ENCODE assay signal across 18 cellular contexts in the genomic region with DNA sequence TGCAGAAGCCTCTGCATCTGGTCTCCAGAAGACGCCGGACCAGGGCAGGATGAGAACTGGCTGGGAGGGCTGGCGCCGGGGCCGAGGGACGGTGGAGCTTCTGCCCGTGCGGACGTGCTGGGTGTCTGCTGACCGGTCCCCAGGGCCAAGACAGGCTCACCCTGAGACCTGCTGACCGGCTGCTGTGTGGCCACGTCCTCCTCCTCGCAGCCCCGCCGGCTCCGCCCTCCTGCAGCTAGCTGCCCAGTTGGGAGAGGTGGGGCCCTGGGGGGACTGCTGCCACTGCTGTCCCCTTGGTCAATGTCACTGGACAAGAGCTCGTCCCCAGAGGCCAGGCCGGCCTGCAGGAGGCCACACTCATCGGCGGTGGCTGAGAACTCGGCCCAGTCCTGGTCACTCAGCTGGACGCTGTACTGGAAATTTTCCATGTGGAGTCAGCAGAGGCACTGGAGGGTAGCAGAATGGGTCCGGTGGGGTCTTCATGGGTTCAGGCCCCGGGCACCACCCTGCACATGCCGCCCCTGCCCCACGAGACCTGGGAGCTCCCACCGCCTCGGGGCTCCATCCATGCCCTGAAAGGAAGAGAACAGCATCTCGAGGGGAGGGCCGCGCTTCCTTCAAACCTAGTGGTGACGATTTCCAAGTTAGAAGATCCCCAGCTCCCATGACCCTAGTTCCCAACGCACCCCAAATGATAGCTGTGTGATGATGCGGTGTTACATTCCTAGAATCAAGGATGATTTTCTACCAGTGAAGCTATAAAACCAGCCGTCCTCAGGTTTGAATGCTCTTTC. TPM values are rescaled to one million over a fixed set of nuclear protein-coding genes. Genes with fewer than 3 reads are reported as not detected.
A peak's percentile ranks its signal among the peaks of the same experiment; 100 is the strongest.
DNase-seq lines count a peak whose midpoint lies in the region; ATAC-seq, FAIRE-seq and TF ChIP-seq lines count a peak whose summit lies in the region.
"Had no signal": no experiment of that assay in that cellular context is flagged by ENCODE, and none has a peak within 500 bp of the region (broad histone marks: within the 10 kb centered on the region; RNA-seq: fewer than 3 reads in every experiment).

No MANE protein-coding gene starts in this region.

- H3K4me1 Mint-ChIP-seq in progenitor cell of endocrine pancreas (ENCODE audit: low read depth): peaks cover under 1% of the 10 kb centered on the region

- H3K36me3 ChIP-seq in GM06990 (ENCODE audit: control insufficient read depth, insufficient read depth, low read length) (no peaks in the 10 kb centered on the region), kidney (ENCODE audit: control insufficient read depth in 1 of 2, insufficient read depth in 2 of 2, low read length in 2 of 2) (no peaks in the 10 kb centered on the region)

- H3K27me3 Mint-ChIP-seq in progenitor cell of endocrine pancreas: peaks cover 31% of the 10 kb centered on the region

- no peak overlapping the region for H3K4me3 Mint-ChIP-seq in progenitor cell of endocrine pancreas (ENCODE audit: low read depth)

- DNase-seq in GM06990 (ENCODE audit: extremely low read depth, insufficient read length) (peak; percentile 6), cardiac septum (ENCODE audit: low spot score) (peak; percentile 92), kidney (peak; percentile 87), sciatic nerve (ENCODE audit: low spot score) (no peak), DMS153 treated with DMSO at 0.1 percent for 48 hours (lab: John Stamatoyannopoulos, UW; ENCODE audit: unreplicated experiment) (no peak), progenitor cell of endocrine pancreas (ENCODE audit: low spot score, unreplicated experiment) (no peak)
- DNase-seq in activated CD4-positive, CD25-positive, alpha-beta regulatory T cell treated with anti-CD3 and anti-CD28 coated beads, Interleukin-2, amount 50 U/mL, for 72 hours: no peak
- DNase-seq: ACHN, AML-193, COR-L47, GF-D8, NCI-H1105 treated with DMSO at 0.1 percent for 48 hours, NCI-H1694, NCI-H2081 treated with DMSO at 0.1 percent for 48 hours, SHP77 had no signal

- no peaks in the 10 kb centered on the region for H3K9me3 ChIP-seq in kidney (ENCODE audit: control insufficient read depth in 1 of 2, low read length in 2 of 2)

- intact Hi-C loops in cardiac septum (cut with DNase I): no loop called here
- intact Hi-C loops in kidney (cut with DNase I): no loop called here
- intact Hi-C loops in sciatic nerve (cut with DNase I): loop anchor here (5.0 kb wide), 1 partner anchor 82 kb away; no protein-coding TSS in a partner anchor

- peak overlapping the region in 1 of 2 donors; percentile 57 for H3K27ac ChIP-seq in kidney (ENCODE audit: low read depth in 2 of 2, low read length in 2 of 2)

- H3K27ac Mint-ChIP-seq in progenitor cell of endocrine pancreas: no peak overlapping the region

- H3K9ac ChIP-seq in kidney (ENCODE audit: low read length in 2 of 2): no peak overlapping the region

- no peak overlapping the region for H3K4me3 ChIP-seq in GM06990 (replicated peaks; ENCODE audit: low read depth, low read length)
- no peak overlapping the region for H3K4me3 ChIP-seq in kidney (ENCODE audit: low read length in 2 of 2)

- H3K4me1 ChIP-seq in kidney (ENCODE audit: control insufficient read depth in 1 of 2, insufficient read depth in 1 of 2, low read depth in 1 of 2, low read length in 2 of 2): peaks cover 0 to 4% of the 10 kb centered on the region in 2 donors

- ATAC-seq in sciatic nerve: peak; percentile 12

- H3K9me3 Mint-ChIP-seq in progenitor cell of endocrine pancreas (ENCODE audit: low read depth): peaks cover 3% of the 10 kb centered on the region

- FAIRE-seq in kidney (lab: Jason Lieb, UNC): no peak
- FAIRE-seq: GM12891, RCC 7860 had no signal

- H3K27me3 ChIP-seq in GM06990 (replicated peaks; ENCODE audit: control insufficient read depth, insufficient read depth, low read length): no peaks in the 10 kb centered on the region; the same call in 1 of the 2 replicates

- TF ChIP-seq CTCF in GM06990 (IDR thresholded peaks at IDR 0.05; ENCODE audit: insufficient read depth, low read length, poor library complexity, severe bottlenecking) (no peak), kidney (IDR thresholded peaks at IDR 0.05; ENCODE audit: borderline replicate concordance, extremely low read depth, insufficient read depth) (no peak), progenitor cell of endocrine pancreas (IDR thresholded peaks at IDR 0.05; ENCODE audit: unreplicated experiment) (no peak)

- peaks cover 2% of the 10 kb centered on the region for H3K36me3 Mint-ChIP-seq in progenitor cell of endocrine pancreas (ENCODE audit: insufficient read depth)

RNA-seq across cellular contexts. Expression of a gene that starts 1.1 kb away (rescaled TPM):
- total RNA-seq in cardiac septum: 50.1 TPM
- 0.25 TPM for total RNA-seq in kidney
- 0.86 TPM for polyA plus RNA-seq in kidney (ENCODE audit: insufficient read depth, low read depth, low replicate concordance)
- not detected for total RNA-seq in sciatic nerve
- not detected in 2 replicates for total RNA-seq in progenitor cell of endocrine pancreas
- total RNA-seq: NCI-H460 had no signal

RNA-seq across cellular contexts. Expression of a gene that starts 14.5 kb away (rescaled TPM):
- total RNA-seq in cardiac septum (not detected), kidney (14.3 TPM), sciatic nerve (0.40 TPM), progenitor cell of endocrine pancreas (1.1 and 1.9 TPM in 2 replicates)
- polyA plus RNA-seq in kidney (ENCODE audit: insufficient read depth, low read depth, low replicate concordance): not detected

RNA-seq across cellular contexts. Expression of a gene that starts 19.1 kb away (rescaled TPM):
- total RNA-seq in cardiac septum (56.5 TPM), kidney (32.0 TPM), sciatic nerve (30.5 TPM), progenitor cell of endocrine pancreas (83.8 and 87.4 TPM in 2 replicates)
- 15.8 TPM for polyA plus RNA-seq in kidney (ENCODE audit: insufficient read depth, low read depth, low replicate concordance)

RNA-seq across cellular contexts. Expression of a gene that starts 20.4 kb away (rescaled TPM):
- 4.8 TPM for total RNA-seq in cardiac septum
- 11.5 TPM for total RNA-seq in kidney
- polyA plus RNA-seq in kidney (ENCODE audit: insufficient read depth, low read depth, low replicate concordance): 6.9 TPM
- total RNA-seq in sciatic nerve: 10.6 TPM
- total RNA-seq in progenitor cell of endocrine pancreas: 45.3 and 47.5 TPM in 2 replicates

RNA-seq across cellular contexts. Expression of a gene that starts 21.7 kb away (rescaled TPM):
- 39.0 TPM for total RNA-seq in cardiac septum
- 65.5 TPM for total RNA-seq in kidney
- 42.4 TPM for polyA plus RNA-seq in kidney (ENCODE audit: insufficient read depth, low read depth, low replicate concordance)
- total RNA-seq in sciatic nerve: 43.7 TPM
- 71.9 and 78.2 TPM in 2 replicates for total RNA-seq in progenitor cell of endocrine pancreas

Comparison
In these comparisons a context has a peak if more than half of its experiments do, and no peak if none do; other contexts are left out.
1. DNase-seq: peak in GM06990 (single experiment), cardiac septum (single experiment) and kidney (single experiment); none in sciatic nerve (single experiment), DMS153 treated with DMSO at 0.1 percent for 48 hours (single experiment), activated CD4-positive, CD25-positive, alpha-beta regulatory T cell treated with anti-CD3 and anti-CD28 coated beads, Interleukin-2, amount 50 U/mL, for 72 hours (single experiment) and progenitor cell of endocrine pancreas (single experiment).
2. RNA of a gene that starts 1.1 kb away (total RNA-seq): 50.1 TPM in cardiac septum (single experiment); 0.25 TPM in kidney (single experiment), not detected in progenitor cell of endocrine pancreas and not detected in sciatic nerve (single experiment); every median in the first group is over 10 times any median in the second.